In genomic region chr9:92642041-92642451, GRCh38 we compare ENCODE assay signal across 21 cellular contexts.
"Had no signal": no experiment of that assay in that cellular context is flagged by ENCODE, and none has a peak within 500 bp of the region (broad histone marks: within the 10 kb centered on the region; RNA-seq: fewer than 3 reads in every experiment).

No MANE protein-coding gene starts in this region.

- H3K27ac ChIP-seq: brain microvascular endothelial cell, gastroesophageal sphincter, SJCRH30, thyroid gland had no signal

- H3K4me3 ChIP-seq: gastroesophageal sphincter, SJCRH30, skin epidermis, thyroid gland had no signal

- H3K4me3 Mint-ChIP-seq: activated naive CD8-positive, alpha-beta T cell treated with anti-CD3 and anti-CD28 coated beads, Interleukin-2, amount 50 U/mL, for 24 hours; activated T-helper 17 cell treated with anti-CD3 and anti-CD28 coated beads, Interleukin-2, amount 50 U/mL, for 72 hours; central memory CD8-positive, alpha-beta T cell; immature natural killer cell; natural killer cell treated with Interleukin-12 subunit alpha and Interleukin-12 subunit beta and Interleukin-15 and Interleukin-18, amount 100 ng/mL, for 72 hours; stimulated activated effector memory CD8-positive, alpha-beta T cell treated with anti-CD3 and anti-CD28 coated beads, Interleukin-12 subunit alpha, Interleukin-12 subunit beta, amount 100 ng/mL, for 72 hours; T-helper 1 cell treated with Interleukin-12 subunit alpha and Interleukin-12 subunit beta and Interleukin-4 antibody, amounts not matched to agents 30 μg/mL and 1 μg/mL, for 36 hours had no signal

- ATAC-seq: activated naive CD8-positive, alpha-beta T cell treated with anti-CD3 and anti-CD28 coated beads, Interleukin-2, amount 50 U/mL, for 24 hours; activated T-helper 17 cell treated with anti-CD3 and anti-CD28 coated beads, Interleukin-2, amount 50 U/mL, for 72 hours; gastroesophageal sphincter; natural killer cell treated with Interleukin-12 subunit alpha and Interleukin-12 subunit beta and Interleukin-15 and Interleukin-18, amount 100 ng/mL, for 72 hours; stimulated activated effector memory CD8-positive, alpha-beta T cell treated with anti-CD3 and anti-CD28 coated beads, Interleukin-12 subunit alpha, Interleukin-12 subunit beta, amount 100 ng/mL, for 72 hours had no signal

- DNase-seq: activated CD4-positive, alpha-beta T cell treated with anti-CD3 and anti-CD28 coated beads, Interleukin-2, amount 50 U/mL, for 1 hour; activated CD4-positive, CD25-positive, alpha-beta regulatory T cell treated with anti-CD3 and anti-CD28 coated beads, Interleukin-2, amount 50 U/mL, for 72 hours; activated naive CD4-positive, alpha-beta T cell treated with Interleukin-2 at 50 U/mL for 16 hours; activated naive CD8-positive, alpha-beta T cell treated with anti-CD3 and anti-CD28 coated beads, Interleukin-2, amount 50 U/mL, for 24 hours; activated T-cell treated with anti-CD3 and anti-CD28 coated beads for 4 hours; brain microvascular endothelial cell; cortex of kidney; immature natural killer cell; occipital lobe; SJCRH30; stimulated activated CD4-positive, alpha-beta T cell treated with anti-CD3 and anti-CD28 coated beads, Interleukin-15, amount 100 ng/mL, for 24 hours; stimulated activated CD4-positive, alpha-beta T cell treated with anti-CD3 and anti-CD28 coated beads, Interleukin-4, amount 100 ng/mL, for 1 hour; thyroid gland had no signal

- H3K4me1 ChIP-seq: gastroesophageal sphincter, SJCRH30, thyroid gland had no signal

- H3K27ac Mint-ChIP-seq: activated naive CD8-positive, alpha-beta T cell treated with anti-CD3 and anti-CD28 coated beads, Interleukin-2, amount 50 U/mL, for 24 hours; activated T-helper 17 cell treated with anti-CD3 and anti-CD28 coated beads, Interleukin-2, amount 50 U/mL, for 72 hours; natural killer cell treated with Interleukin-12 subunit alpha and Interleukin-12 subunit beta and Interleukin-15 and Interleukin-18, amount 100 ng/mL, for 72 hours; T-helper 1 cell treated with Interleukin-12 subunit alpha and Interleukin-12 subunit beta and Interleukin-4 antibody, amounts not matched to agents 30 μg/mL and 1 μg/mL, for 36 hours had no signal

- H3K9me3 ChIP-seq: thyroid gland had no signal

- H3K9me3 Mint-ChIP-seq: central memory CD8-positive, alpha-beta T cell; natural killer cell treated with Interleukin-12 subunit alpha and Interleukin-12 subunit beta and Interleukin-15 and Interleukin-18, amount 100 ng/mL, for 72 hours; stimulated activated effector memory CD8-positive, alpha-beta T cell treated with anti-CD3 and anti-CD28 coated beads, Interleukin-12 subunit alpha, Interleukin-12 subunit beta, amount 100 ng/mL, for 72 hours; T-helper 1 cell treated with Interleukin-12 subunit alpha and Interleukin-12 subunit beta and Interleukin-4 antibody, amounts not matched to agents 30 μg/mL and 1 μg/mL, for 36 hours had no signal

- H3K27me3 Mint-ChIP-seq: activated naive CD8-positive, alpha-beta T cell treated with anti-CD3 and anti-CD28 coated beads, Interleukin-2, amount 50 U/mL, for 24 hours; activated T-helper 17 cell treated with anti-CD3 and anti-CD28 coated beads, Interleukin-2, amount 50 U/mL, for 72 hours; central memory CD8-positive, alpha-beta T cell; natural killer cell treated with Interleukin-12 subunit alpha and Interleukin-12 subunit beta and Interleukin-15 and Interleukin-18, amount 100 ng/mL, for 72 hours; progenitor cell of endocrine pancreas had no signal

- H3K4me1 Mint-ChIP-seq: activated naive CD8-positive, alpha-beta T cell treated with anti-CD3 and anti-CD28 coated beads, Interleukin-2, amount 50 U/mL, for 24 hours; central memory CD8-positive, alpha-beta T cell; immature natural killer cell had no signal

- H3K27me3 ChIP-seq: brain microvascular endothelial cell, gastroesophageal sphincter, SJCRH30, thyroid gland had no signal
